Comparison of ENCODE assay signal across 12 cellular contexts in genomic region chr10:30554443-30554831, GRCh38.
DNase-seq lines count a peak whose midpoint lies in the region; ATAC-seq and TF ChIP-seq lines count a peak whose summit lies in the region.
"Had no signal": no experiment of that assay in that cellular context is flagged by ENCODE, and none has a peak within 500 bp of the region (broad histone marks: within the 10 kb centered on the region; RNA-seq: fewer than 3 reads in every experiment).

No MANE protein-coding gene starts in this region.

- H3K4me3 Mint-ChIP-seq in CD4-positive, alpha-beta memory T cell, result no peak overlapping the region
- H3K4me3 Mint-ChIP-seq: IgD-negative memory B cell had no signal

- H3K27ac ChIP-seq in heart left ventricle (peak overlapping the region; percentile 65 to 95 (median 76)), osteoblast (ENCODE audit: low read depth, low read length) (no peak overlapping the region)
- no peak overlapping the region for H3K27ac ChIP-seq in CD4-positive, alpha-beta memory T cell (ENCODE audit: low read depth, low read length)

- H3K27me3 ChIP-seq in heart left ventricle (no peaks in the 10 kb centered on the region), osteoblast (ENCODE audit: insufficient read depth, low read length) (no peaks in the 10 kb centered on the region)
- H3K27me3 ChIP-seq in CD4-positive, alpha-beta memory T cell (ENCODE audit: insufficient read depth, low read length), result no peaks in the 10 kb centered on the region

- H3K9me3 ChIP-seq in heart left ventricle (peaks cover 0 to 5% (median 0%) of the 10 kb centered on the region in 12 donors), osteoblast (ENCODE audit: low read depth, low read length) (no peaks in the 10 kb centered on the region)
- no peaks in the 10 kb centered on the region for H3K9me3 ChIP-seq in CD4-positive, alpha-beta memory T cell (ENCODE audit: control insufficient read depth in 1 of 2, low read length in 2 of 2)

- peak overlapping the region in 9 of 12 donors; percentile 26 to 47 (median 42) for H3K4me3 ChIP-seq in heart left ventricle
- peak overlapping the region; percentile 61 for H3K4me3 ChIP-seq in osteoblast (ENCODE audit: insufficient read depth, low read length)
- no peak overlapping the region for H3K4me3 ChIP-seq in CD4-positive, alpha-beta memory T cell (ENCODE audit: low read length in 2 of 2)

- H3K36me3 ChIP-seq in heart left ventricle, result no peaks in the 10 kb centered on the region
- no peaks in the 10 kb centered on the region for H3K36me3 ChIP-seq in osteoblast (ENCODE audit: insufficient read depth, low read length)
- no peaks in the 10 kb centered on the region for H3K36me3 ChIP-seq in CD4-positive, alpha-beta memory T cell (ENCODE audit: insufficient read depth, low read length)

- H2AFZ ChIP-seq in osteoblast (ENCODE audit: low read length), result peak overlapping the region; percentile 87

- TF ChIP-seq CTCF in heart left ventricle (IDR thresholded peaks at IDR 0.05), result no peak
- no peak for TF ChIP-seq CTCF in osteoblast (IDR thresholded peaks at IDR 0.05; ENCODE audit: extremely low read depth, low read depth, low read length)

- peak overlapping the region; percentile 81 for H3K4me2 ChIP-seq in osteoblast (ENCODE audit: insufficient read depth, low read length)

- no peaks in the 10 kb centered on the region for H4K20me1 ChIP-seq in osteoblast (ENCODE audit: insufficient read depth, low read length)

- H3K4me1 ChIP-seq in heart left ventricle (peaks cover 0 to 73% (median 8%) of the 10 kb centered on the region in 12 donors), osteoblast (ENCODE audit: insufficient read depth, low read length) (peaks cover 9% of the 10 kb centered on the region)
- H3K4me1 ChIP-seq in CD4-positive, alpha-beta memory T cell (ENCODE audit: insufficient read depth, low read length), result no peaks in the 10 kb centered on the region

- no peak overlapping the region for H3K27ac Mint-ChIP-seq in CD4-positive, alpha-beta memory T cell
- H3K27ac Mint-ChIP-seq: IgD-negative memory B cell had no signal

- 40 to 45% (median 44%) methylated on average over 4 of the region's 4 CpGs for WGBS in heart left ventricle, 4 donors

- H3K36me3 Mint-ChIP-seq in CD4-positive, alpha-beta memory T cell, result no peaks in the 10 kb centered on the region

- no peaks in the 10 kb centered on the region for H3K27me3 Mint-ChIP-seq in CD4-positive, alpha-beta memory T cell
- H3K27me3 Mint-ChIP-seq: IgD-negative memory B cell had no signal

- no peak for TF ChIP-seq POLR2A in heart left ventricle (IDR thresholded peaks at IDR 0.05)

- CTCF ChIA-PET in CD4-positive, alpha-beta memory T cell (lab: Charles Lee; ENCODE audit: partially characterized antibody), result interaction anchor here (1.1 to 1.7 kb wide), 4 partner anchors 9 to 195 kb away, joined by 3 to 5 read pairs (median 4); no protein-coding TSS in a partner anchor

- no peaks in the 10 kb centered on the region for H3K9me3 Mint-ChIP-seq in CD4-positive, alpha-beta memory T cell

- H3K4me1 Mint-ChIP-seq in CD4-positive, alpha-beta memory T cell, result peaks cover 0 to 5% (median 1%) of the 10 kb centered on the region in 4 donors

- H3K79me2 ChIP-seq in osteoblast (ENCODE audit: insufficient read depth, low read length), result no peaks in the 10 kb centered on the region

- intact Hi-C loops in heart left ventricle (cut with DNase I), result no loop called here
- intact Hi-C loops in cardiac septum (cut with DNase I), result no loop called here
- intact Hi-C loops in left cardiac atrium (cut with DNase I), result no loop called here
- intact Hi-C loops in CD4-positive, alpha-beta memory T cell (cut with micrococcal nuclease), result no loop called here

- peak in 1 of 4 donors; percentile 45 for ATAC-seq in heart left ventricle
- peak in 1 of 2 donors; percentile 11 for ATAC-seq in left cardiac atrium
- no peak for ATAC-seq in GM21717 (IDR thresholded peaks at IDR 0.05; ENCODE audit: unreplicated experiment)
- no peak for ATAC-seq in GM21423 (IDR thresholded peaks at IDR 0.05; ENCODE audit: unreplicated experiment)

- no peak for DNase-seq in heart left ventricle
- no peak for DNase-seq in cardiac septum (ENCODE audit: low spot score)
- DNase-seq in left cardiac atrium, result peak; percentile 36
- DNase-seq in osteoblast (ENCODE audit: insufficient read length, low spot score, missing footprints), result no peak
- no peak for DNase-seq in CD4-positive, alpha-beta memory T cell
- no peak for DNase-seq in amygdala (lab: John Stamatoyannopoulos, UW)
- DNase-seq: ACHN, GOT3, NCI-H2081 had no signal

- POLR2A ChIA-PET in CD4-positive, alpha-beta memory T cell (lab: Charles Lee; ENCODE audit: partially characterized antibody), result no interaction called here

Comparison
In these comparisons a context has a peak if more than half of its experiments do, and no peak if none do; other contexts are left out.
1. H3K27ac ChIP-seq: peak in heart left ventricle (12 of 12); none in osteoblast (single experiment) and CD4-positive, alpha-beta memory T cell (single experiment).
2. H3K4me3 ChIP-seq: peak in heart left ventricle (9 of 12) and osteoblast (single experiment); none in CD4-positive, alpha-beta memory T cell (0 of 2).